1 cellular context compared by ENCODE assay signal in genomic region chr20:63126876-63127699, GRCh38.
TF ChIP-seq lines count a peak whose summit lies in the region.

No MANE protein-coding gene starts in this region.

TF ChIP-seq in WTC11, 78 proteins besides CTCF, POLR2A, EP300 and RAD21 (continued from another document):
- TF ChIP-seq, protein P1, sequence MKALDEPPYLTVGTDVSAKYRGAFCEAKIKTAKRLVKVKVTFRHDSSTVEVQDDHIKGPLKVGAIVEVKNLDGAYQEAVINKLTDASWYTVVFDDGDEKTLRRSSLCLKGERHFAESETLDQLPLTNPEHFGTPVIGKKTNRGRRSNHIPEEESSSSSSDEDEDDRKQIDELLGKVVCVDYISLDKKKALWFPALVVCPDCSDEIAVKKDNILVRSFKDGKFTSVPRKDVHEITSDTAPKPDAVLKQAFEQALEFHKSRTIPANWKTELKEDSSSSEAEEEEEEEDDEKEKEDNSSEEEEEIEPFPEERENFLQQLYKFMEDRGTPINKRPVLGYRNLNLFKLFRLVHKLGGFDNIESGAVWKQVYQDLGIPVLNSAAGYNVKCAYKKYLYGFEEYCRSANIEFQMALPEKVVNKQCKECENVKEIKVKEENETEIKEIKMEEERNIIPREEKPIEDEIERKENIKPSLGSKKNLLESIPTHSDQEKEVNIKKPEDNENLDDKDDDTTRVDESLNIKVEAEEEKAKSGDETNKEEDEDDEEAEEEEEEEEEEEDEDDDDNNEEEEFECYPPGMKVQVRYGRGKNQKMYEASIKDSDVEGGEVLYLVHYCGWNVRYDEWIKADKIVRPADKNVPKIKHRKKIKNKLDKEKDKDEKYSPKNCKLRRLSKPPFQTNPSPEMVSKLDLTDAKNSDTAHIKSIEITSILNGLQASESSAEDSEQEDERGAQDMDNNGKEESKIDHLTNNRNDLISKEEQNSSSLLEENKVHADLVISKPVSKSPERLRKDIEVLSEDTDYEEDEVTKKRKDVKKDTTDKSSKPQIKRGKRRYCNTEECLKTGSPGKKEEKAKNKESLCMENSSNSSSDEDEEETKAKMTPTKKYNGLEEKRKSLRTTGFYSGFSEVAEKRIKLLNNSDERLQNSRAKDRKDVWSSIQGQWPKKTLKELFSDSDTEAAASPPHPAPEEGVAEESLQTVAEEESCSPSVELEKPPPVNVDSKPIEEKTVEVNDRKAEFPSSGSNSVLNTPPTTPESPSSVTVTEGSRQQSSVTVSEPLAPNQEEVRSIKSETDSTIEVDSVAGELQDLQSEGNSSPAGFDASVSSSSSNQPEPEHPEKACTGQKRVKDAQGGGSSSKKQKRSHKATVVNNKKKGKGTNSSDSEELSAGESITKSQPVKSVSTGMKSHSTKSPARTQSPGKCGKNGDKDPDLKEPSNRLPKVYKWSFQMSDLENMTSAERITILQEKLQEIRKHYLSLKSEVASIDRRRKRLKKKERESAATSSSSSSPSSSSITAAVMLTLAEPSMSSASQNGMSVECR (CRISPR knock-in tag; IDR thresholded peaks at IDR 0.05; ENCODE audit: borderline replicate concordance): no peak
- TF ChIP-seq ZNF671 (CRISPR knock-in tag; IDR thresholded peaks at IDR 0.05) (no peak), GABPB1 (CRISPR knock-in tag; IDR thresholded peaks at IDR 0.05) (no peak), EMX1 (CRISPR knock-in tag; IDR thresholded peaks at IDR 0.05) (no peak), NR3C1 (CRISPR knock-in tag; conservative IDR thresholded peaks at IDR 0.05; ENCODE audit: low read depth) (no peak), CREB1 (CRISPR knock-in tag; IDR thresholded peaks at IDR 0.05) (no peak)
